10 cellular contexts compared by ENCODE assay signal in genomic region chr6:1607557-1608221, GRCh38. TPM values are rescaled to one million over a fixed set of nuclear protein-coding genes. Genes with fewer than 3 reads are reported as not detected.
DNase-seq lines count a peak whose midpoint lies in the region; ATAC-seq and TF ChIP-seq lines count a peak whose summit lies in the region.
"Had no signal": no experiment of that assay in that cellular context is flagged by ENCODE, and none has a peak within 500 bp of the region (broad histone marks: within the 10 kb centered on the region; RNA-seq: fewer than 3 reads in every experiment).

No MANE protein-coding gene starts in this region.

- peaks cover 69% of the 10 kb centered on the region for H3K4me1 ChIP-seq in CD4-positive, CD25-positive, alpha-beta regulatory T cell (ENCODE audit: control insufficient read depth, insufficient read depth, low read length, poor library complexity, severe bottlenecking)
- H3K4me1 ChIP-seq in GM23338 (ENCODE audit: insufficient read depth) (peaks cover 35% of the 10 kb centered on the region), foreskin keratinocyte (peaks cover 8% of the 10 kb centered on the region)

- no peak for DNase-seq in CD4-positive, CD25-positive, alpha-beta regulatory T cell
- DNase-seq in GM23338 (ENCODE audit: low spot score): peak; percentile 94
- peak; percentile 59 for DNase-seq in activated T-cell treated with anti-CD3 and anti-CD28 coated beads, Interleukin-2, amount 50 U/mL, for 24 hours
- peak; percentile 54 for DNase-seq in kidney tubule cell (ENCODE audit: low spot score)
- no peak for DNase-seq in foreskin keratinocyte
- DNase-seq in epidermal melanocyte (ENCODE audit: insufficient read length, low spot score): no peak
- DNase-seq in occipital lobe (lab: John Stamatoyannopoulos, UW): no peak
- DNase-seq: SW 1271, upper lobe of right lung had no signal

- peaks cover 68% of the 10 kb centered on the region for H3K27me3 Mint-ChIP-seq in CD4-positive, CD25-positive, alpha-beta regulatory T cell
- H3K27me3 Mint-ChIP-seq in GM23338 (ENCODE audit: insufficient read depth, low read depth, poor library complexity): peaks cover 79% of the 10 kb centered on the region
- peaks cover 70% of the 10 kb centered on the region for H3K27me3 Mint-ChIP-seq in activated T-cell treated with anti-CD3 and anti-CD28 coated beads, Interleukin-2, amount 50 U/mL, for 24 hours

- peaks cover 11% of the 10 kb centered on the region; the same call in 1 of the 2 replicates for H3F3A ChIP-seq in GM23338 (replicated peaks; ENCODE audit: low read depth)

- no peak overlapping the region for H3K27ac ChIP-seq in CD4-positive, CD25-positive, alpha-beta regulatory T cell (ENCODE audit: insufficient read depth, low read length, poor library complexity, severe bottlenecking)
- H3K27ac ChIP-seq in GM23338 (ENCODE audit: low read depth) (no peak overlapping the region; the same call in 1 of the 2 replicates), foreskin keratinocyte (no peak overlapping the region)
- H3K27ac ChIP-seq: upper lobe of right lung had no signal

- H3K27ac Mint-ChIP-seq in CD4-positive, CD25-positive, alpha-beta regulatory T cell: no peak overlapping the region
- H3K27ac Mint-ChIP-seq in GM23338: no peak overlapping the region
- peak overlapping the region; percentile 47 for H3K27ac Mint-ChIP-seq in activated T-cell treated with anti-CD3 and anti-CD28 coated beads, Interleukin-2, amount 50 U/mL, for 24 hours

- H2AFZ ChIP-seq in GM23338: peak overlapping the region; percentile 35; the same call in 1 of the 2 replicates

- H3K4me3 Mint-ChIP-seq in CD4-positive, CD25-positive, alpha-beta regulatory T cell: peak overlapping the region; percentile 26 to 96 (median 74)
- peak overlapping the region; percentile 64 for H3K4me3 Mint-ChIP-seq in GM23338
- H3K4me3 Mint-ChIP-seq in activated T-cell treated with anti-CD3 and anti-CD28 coated beads, Interleukin-2, amount 50 U/mL, for 24 hours: peak overlapping the region; percentile 58

- H3K9me3 ChIP-seq in CD4-positive, CD25-positive, alpha-beta regulatory T cell (ENCODE audit: control insufficient read depth in 2 of 2, low read length in 2 of 2): no peaks in the 10 kb centered on the region
- H3K9me3 ChIP-seq: upper lobe of right lung had no signal

- ATAC-seq in CD4-positive, CD25-positive, alpha-beta regulatory T cell (ENCODE audit: low read depth in 2 of 2): no peak
- peak; percentile 22 for ATAC-seq in GM23338
- no peak for ATAC-seq in foreskin keratinocyte
- no peak for ATAC-seq in GM21737 (IDR thresholded peaks at IDR 0.05; ENCODE audit: unreplicated experiment)
- ATAC-seq: upper lobe of right lung had no signal

- H3K79me2 ChIP-seq in GM23338 (replicated peaks; ENCODE audit: insufficient read depth): no peaks in the 10 kb centered on the region

- H3K4me2 ChIP-seq in GM23338: peak overlapping the region; percentile 83

- no peak for TF ChIP-seq CTCF in GM23338 (conservative IDR thresholded peaks at IDR 0.05; ENCODE audit: low read depth in 2 of 2)
- no peak for TF ChIP-seq CTCF in foreskin keratinocyte (conservative IDR thresholded peaks at IDR 0.05)

- H3K9me3 Mint-ChIP-seq in CD4-positive, CD25-positive, alpha-beta regulatory T cell: peaks cover 0 to 9% (median 0%) of the 10 kb centered on the region in 7 donors
- H3K9me3 Mint-ChIP-seq in GM23338: peaks cover 8% of the 10 kb centered on the region; the same call in 2 of the 3 replicates
- H3K9me3 Mint-ChIP-seq in activated T-cell treated with anti-CD3 and anti-CD28 coated beads, Interleukin-2, amount 50 U/mL, for 24 hours: no peaks in the 10 kb centered on the region

- H3K27me3 ChIP-seq in CD4-positive, CD25-positive, alpha-beta regulatory T cell (ENCODE audit: control insufficient read depth, insufficient read depth, low read length): peaks cover 27% of the 10 kb centered on the region
- peaks cover 97% of the 10 kb centered on the region for H3K27me3 ChIP-seq in GM23338 (ENCODE audit: insufficient read depth)
- peaks cover 66% of the 10 kb centered on the region for H3K27me3 ChIP-seq in foreskin keratinocyte

- H3K4me3 ChIP-seq in CD4-positive, CD25-positive, alpha-beta regulatory T cell (ENCODE audit: low read depth, low read length): no peak overlapping the region
- H3K4me3 ChIP-seq in GM23338: peak overlapping the region; percentile 53
- H3K4me3 ChIP-seq: upper lobe of right lung had no signal

- H3K9me2 ChIP-seq in GM23338 (ENCODE audit: insufficient read depth): no peaks in the 10 kb centered on the region

- peaks cover 7% of the 10 kb centered on the region for H4K20me1 ChIP-seq in GM23338 (replicated peaks; ENCODE audit: insufficient read depth)

- peaks cover 23 to 52% (median 36%) of the 10 kb centered on the region in 4 donors for H3K4me1 Mint-ChIP-seq in CD4-positive, CD25-positive, alpha-beta regulatory T cell
- peaks cover 43% of the 10 kb centered on the region for H3K4me1 Mint-ChIP-seq in GM23338
- peaks cover 44% of the 10 kb centered on the region for H3K4me1 Mint-ChIP-seq in activated T-cell treated with anti-CD3 and anti-CD28 coated beads, Interleukin-2, amount 50 U/mL, for 24 hours (ENCODE audit: low read depth)

- H3K36me3 Mint-ChIP-seq in CD4-positive, CD25-positive, alpha-beta regulatory T cell: no peaks in the 10 kb centered on the region
- H3K36me3 Mint-ChIP-seq in GM23338 (ENCODE audit: low read depth): no peaks in the 10 kb centered on the region; the same call in 2 of the 3 replicates
- H3K36me3 Mint-ChIP-seq in activated T-cell treated with anti-CD3 and anti-CD28 coated beads, Interleukin-2, amount 50 U/mL, for 24 hours (ENCODE audit: low read depth): peaks cover 1% of the 10 kb centered on the region

- no peaks in the 10 kb centered on the region for H3K36me3 ChIP-seq in CD4-positive, CD25-positive, alpha-beta regulatory T cell (ENCODE audit: control insufficient read depth, insufficient read depth, low read length)
- no peaks in the 10 kb centered on the region for H3K36me3 ChIP-seq in GM23338 (ENCODE audit: insufficient read depth)
- H3K36me3 ChIP-seq: upper lobe of right lung had no signal

TF ChIP-seq in GM23338, 12 proteins besides CTCF, POLR2A, EP300 and RAD21:
- no peak for TF ChIP-seq EZH2 (IDR thresholded peaks at IDR 0.05; ENCODE audit: low read depth, unreplicated experiment)
- TF ChIP-seq POLR2AphosphoS5 (IDR thresholded peaks at IDR 0.05; ENCODE audit: low read depth): no peak
- peak; percentile 25; the same call in 1 of the 2 replicates for TF ChIP-seq NANOG (IDR thresholded peaks at IDR 0.05; ENCODE audit: borderline replicate concordance)
- no peak for TF ChIP-seq REST (IDR thresholded peaks at IDR 0.05; ENCODE audit: unreplicated experiment)
- 0 out of 2 replicates have a peak, but pooled peaks have one; percentile 30 for TF ChIP-seq CREB1 (CRISPR knock-in tag; IDR thresholded peaks at IDR 0.05; ENCODE audit: low read depth)
- TF ChIP-seq EZH2phosphoT487 (IDR thresholded peaks at IDR 0.05; ENCODE audit: unreplicated experiment): peak; percentile 21

RNA-seq across cellular contexts. Expression of gene FOXC1, which starts 2.0 kb away (rescaled TPM):
- total RNA-seq in CD4-positive, CD25-positive, alpha-beta regulatory T cell: not detected
- not detected for polyA plus RNA-seq in CD4-positive, CD25-positive, alpha-beta regulatory T cell
- 0.10 and 0.27 TPM in 2 replicates for total RNA-seq in GM23338 (2014; rRNA removed; shearing (Covaris generic))
- polyA plus RNA-seq in GM23338 (2016; fragmentation: Nextera tagmentation; extraction: Ambion mirVana) (0.13 and 0.21 TPM in 2 replicates), foreskin keratinocyte (1.7 and 3.0 TPM in 2 replicates)
- total RNA-seq in foreskin keratinocyte (3.5 and 5.0 TPM in 2 replicates), occipital lobe (4.8 TPM)

Comparison
In these comparisons a context has a peak if more than half of its experiments do, and no peak if none do; other contexts are left out.
1. DNase-seq: peak in GM23338 (single experiment), activated T-cell treated with anti-CD3 and anti-CD28 coated beads, Interleukin-2, amount 50 U/mL, for 24 hours (single experiment) and kidney tubule cell (single experiment); none in CD4-positive, CD25-positive, alpha-beta regulatory T cell (0 of 3), foreskin keratinocyte (0 of 2), epidermal melanocyte (single experiment) and occipital lobe (single experiment).
2. Peak in every context shown above with its lines, with median percentiles within 50 percentile points of each other: H3K4me3 Mint-ChIP-seq.